Comparison of ENCODE assay signal across 37 cellular contexts in genomic region chr13:24725379-24725778, GRCh38. TPM values are rescaled to one million over a fixed set of nuclear protein-coding genes. Genes with fewer than 3 reads are reported as not detected.
"Had no signal": no experiment of that assay in that cellular context is flagged by ENCODE, and none has a peak within 500 bp of the region (broad histone marks: within the 10 kb centered on the region; RNA-seq: fewer than 3 reads in every experiment).

No MANE protein-coding gene starts in this region.

- H2AFZ ChIP-seq: hepatocyte had no signal

- H3K9me3 ChIP-seq: gastroesophageal sphincter, mucosa of descending colon, right atrium auricular region, stomach, thyroid gland, upper lobe of left lung, vagina had no signal

- DNase-seq: activated CD4-positive, alpha-beta T cell treated with anti-CD3 and anti-CD28 coated beads for 48 hours; activated CD4-positive, alpha-beta T cell treated with anti-CD3 and anti-CD28 coated beads, Interleukin-2, amount 50 U/mL, for 48 hours; activated gamma-delta T cell; activated naive CD4-positive, alpha-beta T cell treated with anti-CD3 and anti-CD28 coated beads, Interleukin-2, amount 10 ng/mL, durations not matched to agents 7 days and 5 days; activated naive CD8-positive, alpha-beta T cell treated with anti-CD3 and anti-CD28 coated beads, Interleukin-2, amount 10 ng/mL, durations not matched to agents 7 days and 5 days; activated T-cell treated with anti-CD3 and anti-CD28 coated beads, Interleukin-2, amount 50 U/mL, for 1 hour; brain microvascular endothelial cell; cortex of kidney; effector memory CD8-positive, alpha-beta T cell; erythroblast; left cardiac atrium; left ventricle myocardium superior; mucosa of descending colon; stimulated activated CD4-positive, alpha-beta T cell treated with anti-CD3 and anti-CD28 coated beads, Interleukin-1b, Interleukin-23, amount 100 ng/mL, for 48 hours; stimulated activated CD4-positive, alpha-beta T cell treated with anti-CD3 and anti-CD28 coated beads, Interleukin-4, amount 100 ng/mL, for 4 hours; stimulated activated CD8-positive, alpha-beta memory T cell treated with anti-CD3 and anti-CD28 coated beads, Interleukin-4, amount 100 ng/mL, for 48 hours; stomach; thyroid gland; upper lobe of left lung; WERI-Rb-1 had no signal

- H3K36me3 ChIP-seq: brain microvascular endothelial cell, gastroesophageal sphincter, right atrium auricular region, stomach, thyroid gland, upper lobe of left lung, vagina, WERI-Rb-1 had no signal

- H3K79me2 ChIP-seq: hepatocyte had no signal

- ATAC-seq: activated CD4-positive, CD25-positive, alpha-beta regulatory T cell treated with anti-CD3 and anti-CD28 coated beads, Interleukin-2, amount 50 U/mL, for 24 hours; effector memory CD8-positive, alpha-beta T cell; gastroesophageal sphincter; mucosa of descending colon; natural killer cell treated with Interleukin-12 subunit alpha and Interleukin-12 subunit beta and Interleukin-15 and Interleukin-18, amount 100 ng/mL, for 72 hours; stimulated activated memory B cell treated with anti-CD40 and anti-IgM and Interleukin-4, amounts not matched to agents 10 μg/mL and 1 μg/mL and 100 μg/mL, for 72 hours had no signal

- H3K4me1 ChIP-seq: gastroesophageal sphincter, right atrium auricular region, thyroid gland, vagina had no signal

- H3K27ac ChIP-seq: brain microvascular endothelial cell, gastroesophageal sphincter, hepatocyte, right atrium auricular region, stomach, thyroid gland, upper lobe of left lung, vagina, WERI-Rb-1 had no signal

- H3K4me3 ChIP-seq: gastroesophageal sphincter, hepatocyte, mucosa of descending colon, right atrium auricular region, smooth muscle cell, stomach, thyroid gland, upper lobe of left lung, vagina had no signal

- H3K4me2 ChIP-seq: hepatocyte, smooth muscle cell had no signal

- FAIRE-seq: astrocyte, keratinocyte had no signal

RNA-seq across cellular contexts. Expression of gene RNF17, which starts 38.6 kb away (rescaled TPM):
- total RNA-seq: activated naive CD8-positive, alpha-beta T cell treated with anti-CD3 and anti-CD28 coated beads, Interleukin-2, amount 10 ng/mL, durations not matched to agents 7 days and 5 days; astrocyte; cardiac septum; chondrocyte; hepatocyte; left cardiac atrium; left ventricle myocardium superior; mucosa of descending colon; myocyte; natural killer cell treated with Interleukin-12 subunit alpha and Interleukin-12 subunit beta and Interleukin-15 and Interleukin-18, amount 100 ng/mL, for 72 hours; pulmonary artery endothelial cell; right atrium auricular region; smooth muscle cell; vagina had no signal
- polyA plus RNA-seq: hepatocyte, keratinocyte, smooth muscle cell had no signal

RNA-seq across cellular contexts. Expression of gene ATP12A, which starts 45.2 kb away (rescaled TPM):
- total RNA-seq: activated naive CD8-positive, alpha-beta T cell treated with anti-CD3 and anti-CD28 coated beads, Interleukin-2, amount 10 ng/mL, durations not matched to agents 7 days and 5 days; astrocyte; cardiac septum; chondrocyte; left cardiac atrium; left ventricle myocardium superior; lung microvascular endothelial cell; mesenteric fat pad; mucosa of descending colon; myocyte; omental fat pad; pulmonary artery endothelial cell; right atrium auricular region; stomach; vagina had no signal
